1 cellular context compared by ENCODE assay signal in genomic region chr4:70654605-70655011, GRCh38.
TF ChIP-seq lines count a peak whose summit lies in the region.

No MANE protein-coding gene starts in this region.

TF ChIP-seq in K562, 482 proteins besides CTCF, POLR2A, EP300 and RAD21 (continues in another document):
- TF ChIP-seq BRCA1 (IDR thresholded peaks at IDR 0.05) (no peak), BRCA1 (CRISPR knock-in tag; IDR thresholded peaks at IDR 0.05) (no peak), ETV6 (IDR thresholded peaks at IDR 0.05; ENCODE audit: borderline replicate concordance in 1 of 2, low read depth in 2 of 2, low read length in 1 of 2) (peak in 1 of 2 experiments; percentile 37; a peak in 1 of 4 replicates), ETV6 (CRISPR knock-in tag; IDR thresholded peaks at IDR 0.05; ENCODE audit: borderline replicate concordance) (no peak), ETV5 (CRISPR knock-in tag; IDR thresholded peaks at IDR 0.05; ENCODE audit: low read depth) (0 out of 2 replicates have a peak, but pooled peaks have one; percentile 49), DACH1 (IDR thresholded peaks at IDR 0.05; ENCODE audit: partially characterized antibody) (peak; percentile 15), NCOA1 (IDR thresholded peaks at IDR 0.05; ENCODE audit: low read depth) (0 out of 2 replicates have a peak, but pooled peaks have one; percentile 58), ZNF316 (IDR thresholded peaks at IDR 0.05) (peak; percentile 90), CBFA2T3 (IDR thresholded peaks at IDR 0.05) (peak; percentile 96), CREB3L1 (IDR thresholded peaks at IDR 0.05; ENCODE audit: borderline replicate concordance, low read depth) (peak; percentile 60; the same call in 1 of the 2 replicates), ZNF583 (CRISPR knock-in tag; IDR thresholded peaks at IDR 0.05) (no peak), TCF3 (CRISPR knock-in tag; IDR thresholded peaks at IDR 0.05) (peak; percentile 96), MBD2 (IDR thresholded peaks at IDR 0.05; ENCODE audit: borderline replicate concordance, low read depth) (0 out of 2 replicates have a peak, but pooled peaks have one; percentile 44), ARID1B (IDR thresholded peaks at IDR 0.05) (peak; percentile 95), RBM14 (IDR thresholded peaks at IDR 0.05; ENCODE audit: borderline replicate concordance, insufficient read depth, low read depth, low read length) (no peak), ZBTB2 (IDR thresholded peaks at IDR 0.05) (0 out of 2 replicates have a peak, but pooled peaks have one; percentile 17), PBX2 (CRISPR knock-in tag; IDR thresholded peaks at IDR 0.05; ENCODE audit: low read depth) (no peak), PBX2 (tag; conservative IDR thresholded peaks at IDR 0.05; ENCODE audit: low read depth) (peak; percentile 75), MEIS2 (IDR thresholded peaks at IDR 0.05; ENCODE audit: partially characterized antibody) (peak; percentile 95), JUND (IDR thresholded peaks at IDR 0.05; ENCODE audit: borderline replicate concordance, low read depth, low read length) (no peak), JUND (tag; IDR thresholded peaks at IDR 0.05; ENCODE audit: borderline replicate concordance, low read depth, low read length) (peak; percentile 41; the same call in 1 of the 3 replicates), ATF7 (IDR thresholded peaks at IDR 0.05) (peak; percentile 35; the same call in 1 of the 2 replicates), ADNP (tag; IDR thresholded peaks at IDR 0.05) (peak; percentile 94), FOXM1 (IDR thresholded peaks at IDR 0.05; ENCODE audit: low read depth) (peak; percentile 81), FOXM1 (CRISPR knock-in tag; IDR thresholded peaks at IDR 0.05; ENCODE audit: low read depth) (no peak), XRCC5 (IDR thresholded peaks at IDR 0.05; ENCODE audit: low read depth, low read length) (no peak), POLR3G (IDR thresholded peaks at IDR 0.05; ENCODE audit: extremely low read depth, insufficient read length, insufficient replicate concordance) (no peak), EP400 (IDR thresholded peaks at IDR 0.05) (peak; percentile 45), LEF1 (IDR thresholded peaks at IDR 0.05) (peak; percentile 86), ZNF764 (CRISPR knock-in tag; IDR thresholded peaks at IDR 0.05; ENCODE audit: low read depth) (no peak), PRMT5 (CRISPR knock-in tag; IDR thresholded peaks at IDR 0.05) (no peak), ZNF431 (CRISPR knock-in tag; IDR thresholded peaks at IDR 0.05) (no peak), RCOR1 (IDR thresholded peaks at IDR 0.05; ENCODE audit: borderline replicate concordance in 1 of 2, low read depth in 2 of 2, low read length in 2 of 2) (peak in 1 of 2 experiments; percentile 67; a peak in 2 of 4 replicates), KLF16 (IDR thresholded peaks at IDR 0.05) (peak; percentile 85), MTA2 (IDR thresholded peaks at IDR 0.05; ENCODE audit: low read depth) (peak; percentile 90), ATF1 (CRISPR knock-in tag; IDR thresholded peaks at IDR 0.05) (no peak), ATF1 (tag; IDR thresholded peaks at IDR 0.05) (peak; percentile 43), CXXC5 (CRISPR knock-in tag; IDR thresholded peaks at IDR 0.05) (peak; percentile 81), PKNOX1 (IDR thresholded peaks at IDR 0.05) (peak; percentile 43), JUN (IDR thresholded peaks at IDR 0.05; ENCODE audit: borderline replicate concordance, low read depth, low read length) (0 out of 2 replicates have a peak, but pooled peaks have one; percentile 21), JUN (CRISPR knock-in tag; IDR thresholded peaks at IDR 0.05; ENCODE audit: borderline replicate concordance) (no peak), CTBP1 (IDR thresholded peaks at IDR 0.05; ENCODE audit: borderline replicate concordance) (peak; percentile 30; the same call in 1 of the 2 replicates), L3MBTL2 (IDR thresholded peaks at IDR 0.05) (no peak), HLTF (IDR thresholded peaks at IDR 0.05) (0 out of 2 replicates have a peak, but pooled peaks have one; percentile 47), TEAD4 (IDR thresholded peaks at IDR 0.05; ENCODE audit: low read length) (peak; percentile 96), TEAD4 (CRISPR knock-in tag; IDR thresholded peaks at IDR 0.05; ENCODE audit: borderline replicate concordance) (no peak), SP1 (CRISPR knock-in tag; IDR thresholded peaks at IDR 0.05) (0 out of 2 replicates have a peak, but pooled peaks have one; percentile 25), SMARCA4 (IDR thresholded peaks at IDR 0.05) (peak; percentile 88), NFIC (IDR thresholded peaks at IDR 0.05) (peak; percentile 74), CBX5 (IDR thresholded peaks at IDR 0.05; ENCODE audit: borderline replicate concordance, low read depth) (0 out of 2 replicates have a peak, but pooled peaks have one; percentile 81), STAT5A (IDR thresholded peaks at IDR 0.05; ENCODE audit: borderline replicate concordance, low read length) (peak; percentile 79), SOX6 (IDR thresholded peaks at IDR 0.05) (peak; percentile 69), MTA3 (IDR thresholded peaks at IDR 0.05; ENCODE audit: borderline replicate concordance) (peak; percentile 49; the same call in 1 of the 2 replicates), ATF3 (IDR thresholded peaks at IDR 0.05) (peak; percentile 23; the same call in 1 of the 2 replicates), ATF3 (CRISPR knock-in tag; conservative IDR thresholded peaks at IDR 0.05) (no peak), GATAD2A (IDR thresholded peaks at IDR 0.05) (no peak), TFE3 (CRISPR knock-in tag; IDR thresholded peaks at IDR 0.05) (no peak), CHAMP1 (IDR thresholded peaks at IDR 0.05) (peak; percentile 64), SFPQ (IDR thresholded peaks at IDR 0.05; ENCODE audit: low read depth, low read length) (no peak), FOXO4 (CRISPR knock-in tag; IDR thresholded peaks at IDR 0.05) (no peak)
